ENCODE assay signal across 8 cellular contexts in the genomic region with DNA sequence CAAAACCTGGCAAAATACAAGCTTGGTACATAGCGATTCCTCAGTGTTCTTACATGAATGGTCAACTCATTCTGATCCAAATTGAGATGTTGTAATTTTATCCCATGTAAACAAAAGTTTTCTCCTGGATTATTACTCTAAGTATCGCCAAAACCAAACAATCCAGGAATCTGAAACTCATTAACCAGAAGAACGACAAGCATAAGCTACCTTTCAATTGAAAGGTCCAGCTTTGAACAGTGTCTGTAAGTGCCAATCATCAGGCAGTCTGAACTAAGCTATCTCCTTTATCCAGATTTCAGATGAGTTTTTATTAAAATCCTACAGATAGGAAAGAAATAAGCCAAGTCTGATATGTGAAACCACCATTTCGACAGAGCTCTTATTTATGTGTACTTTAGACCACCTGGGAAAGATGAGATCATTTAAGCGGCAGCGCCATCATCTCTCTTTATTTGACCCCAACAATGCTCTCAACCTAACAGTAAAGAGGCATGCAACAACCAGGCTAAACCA. TPM values are rescaled to one million over a fixed set of nuclear protein-coding genes. Genes with fewer than 3 reads are reported as not detected.
A peak's percentile ranks its signal among the peaks of the same experiment; 100 is the strongest.
DNase-seq lines count a peak whose midpoint lies in the region; ATAC-seq, FAIRE-seq and TF ChIP-seq lines count a peak whose summit lies in the region.

No MANE protein-coding gene starts in this region.

- H3K27ac ChIP-seq in PC-9 = peak overlapping the region; percentile 66
- peak overlapping the region; percentile 96 to 100 (median 99) for H3K27ac ChIP-seq in esophagus squamous epithelium

- peaks cover 26% of the 10 kb centered on the region for H4K20me1 ChIP-seq in PC-9 (ENCODE audit: insufficient read depth)

- intact Hi-C loops in PC-9 (cut with micrococcal nuclease; ENCODE audit: unreplicated experiment) = loop anchor here (5.0 kb wide), 2 partner anchors 42 to 58 kb away; no protein-coding TSS in a partner anchor
- intact Hi-C loops in esophagus squamous epithelium (cut with DNase I) = no loop called here

- H3K36me3 ChIP-seq in PC-9 (ENCODE audit: low read depth) = 0 out of 2 replicates have a peak, but pooled peaks cover 3% of the 10 kb centered on the region
- no peaks in the 10 kb centered on the region for H3K36me3 ChIP-seq in esophagus squamous epithelium

- ATAC-seq in GM21390 (IDR thresholded peaks at IDR 0.05; ENCODE audit: unreplicated experiment) = no peak
- no peak for ATAC-seq in HG03095 (IDR thresholded peaks at IDR 0.05; ENCODE audit: unreplicated experiment)

- no peak overlapping the region for H2AFZ ChIP-seq in PC-9

- POLR2A ChIA-PET in PC-9 (lab: Charles Lee; ENCODE audit: unreplicated experiment) = interaction anchor here (0.5 to 0.6 kb wide), 2 partner anchors 16 to 419 kb away, joined by 3 to 4 read pairs; no protein-coding TSS in a partner anchor

- 7 to 15% methylated on average over 6 of the region's 6 CpGs for WGBS in esophagus squamous epithelium, 2 donors

- TF ChIP-seq POLR2A in GM12891 (IDR thresholded peaks at IDR 0.05; ENCODE audit: low read depth, low read length) = no peak; the same call in 1 of the 2 replicates
- TF ChIP-seq POLR2A in esophagus squamous epithelium (IDR thresholded peaks at IDR 0.05) = no peak

- DNase-seq in GM12891 (ENCODE audit: insufficient read length, low spot score) = no peak
- DNase-seq in PC-9 = no peak
- no peak for DNase-seq in esophagus squamous epithelium (lab: John Stamatoyannopoulos, UW)
- DNase-seq in renal cortical epithelial cell (ENCODE audit: low read depth) = peak; percentile 35
- DNase-seq in LoVo (ENCODE audit: low spot score) = no peak
- no peak for DNase-seq in stimulated activated CD4-positive, alpha-beta T cell treated with anti-CD3 and anti-CD28 coated beads, Interleukin-4, amount 100 ng/mL, for 4 hours

- FAIRE-seq in GM12891 (lab: Jason Lieb, UNC) = peak; percentile 69

- no peaks in the 10 kb centered on the region for H3K9me2 ChIP-seq in PC-9 (ENCODE audit: insufficient read depth)

- H3K4me1 ChIP-seq in PC-9 (replicated peaks; ENCODE audit: insufficient read depth) (peaks cover 19% of the 10 kb centered on the region), esophagus squamous epithelium (peaks cover 0 to 63% (median 22%) of the 10 kb centered on the region in 3 donors)

- H3K79me2 ChIP-seq in PC-9 (ENCODE audit: low read depth) = peaks cover 66% of the 10 kb centered on the region

- H3K4me3 ChIP-seq in PC-9 (peak overlapping the region; percentile 92), esophagus squamous epithelium (peak overlapping the region; percentile 77 to 94 (median 90))

- H3K9me3 ChIP-seq in PC-9 (ENCODE audit: insufficient read depth, low read depth) = no peaks in the 10 kb centered on the region
- H3K9me3 ChIP-seq in esophagus squamous epithelium = no peaks in the 10 kb centered on the region

- peaks cover 18% of the 10 kb centered on the region; the same call in 1 of the 2 replicates for H3F3A ChIP-seq in PC-9 (ENCODE audit: insufficient read depth, low read depth)

- H3K4me2 ChIP-seq in PC-9 = peak overlapping the region; percentile 95

- no peaks in the 10 kb centered on the region for H3K27me3 ChIP-seq in PC-9 (ENCODE audit: insufficient read depth, low read depth)
- no peaks in the 10 kb centered on the region for H3K27me3 ChIP-seq in esophagus squamous epithelium

- TF ChIP-seq CTCF in PC-9 (conservative IDR thresholded peaks at IDR 0.05) (no peak), esophagus squamous epithelium (IDR thresholded peaks at IDR 0.05) (no peak)

- CTCF ChIA-PET in PC-9 (lab: Charles Lee) = no interaction called here

- no TSS peak for BruUV-seq in PC-9 (replicated peaks; lab: Mats Ljungman, UMichigan)

TF ChIP-seq in GM12891, 5 proteins besides CTCF, POLR2A, EP300 and RAD21:
- TF ChIP-seq PAX5 (IDR thresholded peaks at IDR 0.05; ENCODE audit: insufficient read depth, low read length, severe bottlenecking) (no peak), POLR2AphosphoS5 (IDR thresholded peaks at IDR 0.05; ENCODE audit: low read depth, low read length) (no peak), TAF1 (IDR thresholded peaks at IDR 0.05; ENCODE audit: low read depth, low read length) (no peak), POU2F2 (IDR thresholded peaks at IDR 0.05; ENCODE audit: low read depth, low read length) (no peak), SPI1 (IDR thresholded peaks at IDR 0.05; ENCODE audit: low read depth, low read length) (no peak)

RNA-seq across cellular contexts. Expression of a gene that starts 2.3 kb away (rescaled TPM):
- polyA plus RNA-seq in GM12891 (2012; ENCODE audit: low read depth, missing spikeins) = 12.0 TPM
- total RNA-seq in PC-9 (2021) (21.1 and 26.2 TPM in 2 replicates), esophagus squamous epithelium (10 to 100 TPM; 13.5 to 26.5 (median 21.4) TPM), renal cortical epithelial cell (62.3 and 67.6 TPM in 2 replicates)
